Comparison of ENCODE assay signal across 8 cellular contexts in the genomic region with DNA sequence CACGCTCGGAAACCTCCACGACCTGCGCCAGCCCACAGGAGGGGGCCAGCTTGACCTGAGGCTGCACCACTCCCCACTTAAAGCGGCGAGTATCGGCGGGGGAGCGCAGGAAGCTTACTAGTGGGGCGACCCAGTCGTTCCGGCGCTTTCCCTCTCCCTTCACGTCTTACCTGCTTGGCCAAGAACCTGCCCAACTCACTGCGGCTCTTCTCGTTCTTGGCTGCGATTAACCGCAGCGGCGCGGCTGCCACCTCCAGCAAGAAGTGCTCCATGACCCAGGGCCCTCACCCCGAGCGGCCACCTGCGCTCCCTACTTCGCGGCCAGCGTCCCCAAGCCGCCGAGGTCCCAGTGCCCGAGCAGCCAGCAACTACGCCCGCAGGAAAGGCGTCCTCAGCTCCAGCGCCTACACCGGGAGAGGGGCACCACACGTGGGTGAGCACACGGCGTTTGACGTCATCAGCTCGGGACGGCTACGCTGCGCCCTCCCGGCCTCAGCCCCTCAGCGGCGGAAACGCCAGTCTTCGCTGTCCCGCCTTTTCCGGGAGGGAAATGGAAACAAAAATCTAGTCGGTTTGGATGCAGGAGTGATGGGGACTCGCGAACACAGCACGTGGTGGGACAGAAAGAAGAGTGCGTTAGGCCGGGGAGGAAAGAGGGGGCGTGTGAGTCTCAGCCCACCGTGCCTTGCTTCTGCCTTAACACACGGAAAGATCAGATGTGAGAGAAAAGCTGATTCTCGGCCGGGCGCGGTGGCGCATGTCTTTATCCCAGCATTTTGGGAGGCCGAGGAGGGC. TPM values are rescaled to one million over a fixed set of nuclear protein-coding genes. Genes with fewer than 3 reads are reported as not detected.
A peak's percentile ranks its signal among the peaks of the same experiment; 100 is the strongest.
DNase-seq lines count a peak whose midpoint lies in the region; ATAC-seq and TF ChIP-seq lines count a peak whose summit lies in the region.

A gene with protein sequence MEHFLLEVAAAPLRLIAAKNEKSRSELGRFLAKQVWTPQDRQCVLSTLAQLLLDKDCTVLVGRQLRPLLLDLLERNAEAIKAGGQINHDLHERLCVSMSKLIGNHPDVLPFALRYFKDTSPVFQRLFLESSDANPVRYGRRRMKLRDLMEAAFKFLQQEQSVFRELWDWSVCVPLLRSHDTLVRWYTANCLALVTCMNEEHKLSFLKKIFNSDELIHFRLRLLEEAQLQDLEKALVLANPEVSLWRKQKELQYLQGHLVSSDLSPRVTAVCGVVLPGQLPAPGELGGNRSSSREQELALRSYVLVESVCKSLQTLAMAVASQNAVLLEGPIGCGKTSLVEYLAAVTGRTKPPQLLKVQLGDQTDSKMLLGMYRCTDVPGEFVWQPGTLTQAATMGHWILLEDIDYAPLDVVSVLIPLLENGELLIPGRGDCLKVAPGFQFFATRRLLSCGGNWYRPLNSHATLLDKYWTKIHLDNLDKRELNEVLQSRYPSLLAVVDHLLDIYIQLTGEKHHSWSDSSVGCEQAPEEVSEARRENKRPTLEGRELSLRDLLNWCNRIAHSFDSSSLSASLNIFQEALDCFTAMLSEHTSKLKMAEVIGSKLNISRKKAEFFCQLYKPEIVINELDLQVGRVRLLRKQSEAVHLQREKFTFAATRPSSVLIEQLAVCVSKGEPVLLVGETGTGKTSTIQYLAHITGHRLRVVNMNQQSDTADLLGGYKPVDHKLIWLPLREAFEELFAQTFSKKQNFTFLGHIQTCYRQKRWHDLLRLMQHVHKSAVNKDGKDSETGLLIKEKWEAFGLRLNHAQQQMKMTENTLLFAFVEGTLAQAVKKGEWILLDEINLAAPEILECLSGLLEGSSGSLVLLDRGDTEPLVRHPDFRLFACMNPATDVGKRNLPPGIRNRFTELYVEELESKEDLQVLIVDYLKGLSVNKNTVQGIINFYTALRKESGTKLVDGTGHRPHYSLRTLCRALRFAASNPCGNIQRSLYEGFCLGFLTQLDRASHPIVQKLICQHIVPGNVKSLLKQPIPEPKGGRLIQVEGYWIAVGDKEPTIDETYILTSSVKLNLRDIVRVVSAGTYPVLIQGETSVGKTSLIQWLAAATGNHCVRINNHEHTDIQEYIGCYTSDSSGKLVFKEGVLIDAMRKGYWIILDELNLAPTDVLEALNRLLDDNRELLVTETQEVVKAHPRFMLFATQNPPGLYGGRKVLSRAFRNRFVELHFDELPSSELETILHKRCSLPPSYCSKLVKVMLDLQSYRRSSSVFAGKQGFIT (N-terminal part only) (minus strand): TSS at position 459 of the 795 bp plus-strand sequence. CDS start 187 bp downstream, at position 272.

- H3K27ac ChIP-seq in temporal lobe (ENCODE audit: low read depth, low read length) = peak within 1 kb of the TSS; percentile 17

- H3K36me3 Mint-ChIP-seq in activated naive CD4-positive, alpha-beta T cell treated with anti-CD3 and anti-CD28 coated beads, Interleukin-2, amount 50 U/mL, for 72 hours = peaks cover 13 to 30% of the 10 kb centered on the region in 2 donors

- DNase-seq in GM10248 (ENCODE audit: extremely low spot score) (peak; percentile 92), NCI-H1092 treated with DMSO at 0.1 percent for 48 hours (lab: John Stamatoyannopoulos, UW) (peak; percentile 88), SKM-1 (lab: John Stamatoyannopoulos, UW; ENCODE audit: unreplicated experiment) (peak; percentile 80), glomerular endothelial cell (ENCODE audit: extremely low read depth, low read depth, low spot score) (no peak), occipital lobe (lab: John Stamatoyannopoulos, UW) (peak; percentile 87)
- DNase-seq in activated naive CD4-positive, alpha-beta T cell treated with anti-CD3 and anti-CD28 coated beads, Interleukin-2, amount 50 U/mL, for 72 hours (ENCODE audit: low spot score in 2 of 2) = peak; percentile 86 to 89

- no peaks in the 10 kb centered on the region for H3K9me3 Mint-ChIP-seq in activated naive CD4-positive, alpha-beta T cell treated with anti-CD3 and anti-CD28 coated beads, Interleukin-2, amount 50 U/mL, for 72 hours

- peak; percentile 96 for ATAC-seq in HG02610 (IDR thresholded peaks at IDR 0.05; ENCODE audit: unreplicated experiment)
- ATAC-seq in activated naive CD4-positive, alpha-beta T cell treated with anti-CD3 and anti-CD28 coated beads, Interleukin-2, amount 50 U/mL, for 72 hours = peak; percentile 98

- CTCF ChIA-PET in GM10248 (lab: Yijun Ruan, JAX) = interaction anchor here (1.0 to 3.4 kb wide), 4 partner anchors 9 to 659 kb away, joined by 4 to 16 read pairs (median 4); a partner anchor contains a TSS

- POLR2A ChIA-PET in GM10248 (lab: Yijun Ruan, JAX) = interaction anchor here (0.7 to 1.1 kb wide), 3 partner anchors 10 to 101 kb away, joined by 3 to 6 read pairs (median 4); a partner anchor contains a TSS

- H3K27ac Mint-ChIP-seq in activated naive CD4-positive, alpha-beta T cell treated with anti-CD3 and anti-CD28 coated beads, Interleukin-2, amount 50 U/mL, for 72 hours = peak within 1 kb of the TSS; percentile 91 to 98

- TF ChIP-seq CTCF in GM10248 (IDR thresholded peaks at IDR 0.05; ENCODE audit: control extremely low read depth, extremely low read depth, low read depth, missing control alignments) = no peak

RNA-seq across cellular contexts. Expression of the gene that starts here (rescaled TPM):
- 10 to 100 TPM; 57.5 to 76.8 TPM for total RNA-seq in activated naive CD4-positive, alpha-beta T cell treated with anti-CD3 and anti-CD28 coated beads, Interleukin-2, amount 50 U/mL, for 72 hours
- total RNA-seq in glomerular endothelial cell (17.6 and 23.6 TPM in 2 replicates), occipital lobe (34.8 TPM), temporal lobe (21.6 TPM)
